In genomic region chr2:96617012-96617411, GRCh38 we compare ENCODE assay signal across 12 cellular contexts. TPM values are rescaled to one million over a fixed set of nuclear protein-coding genes. Genes with fewer than 3 reads are reported as not detected.
DNase-seq lines count a peak whose midpoint lies in the region; ATAC-seq and TF ChIP-seq lines count a peak whose summit lies in the region.
"Had no signal": no experiment of that assay in that cellular context is flagged by ENCODE, and none has a peak within 500 bp of the region (broad histone marks: within the 10 kb centered on the region; RNA-seq: fewer than 3 reads in every experiment).

No MANE protein-coding gene starts in this region.

- no peak for TF ChIP-seq POLR2A in spleen (IDR thresholded peaks at IDR 0.05)

- intact Hi-C loops in CD8-positive, alpha-beta T cell (cut with DNase I, micrococcal nuclease) = no loop called here
- intact Hi-C loops in dorsolateral prefrontal cortex (cut with DNase I) = no loop called here
- intact Hi-C loops in spleen (cut with DNase I; ENCODE audit: low total_unique reads) = no loop called here

- no peak for DNase-seq in CD8-positive, alpha-beta T cell
- no peak for DNase-seq in RWPE2 (ENCODE audit: low spot score)
- no peak for DNase-seq in dorsolateral prefrontal cortex
- DNase-seq in spleen = no peak
- no peak for DNase-seq in AG08396 (ENCODE audit: low spot score)
- DNase-seq: NCI-H2081 treated with DMSO at 0.1 percent for 48 hours; stimulated activated CD8-positive, alpha-beta memory T cell treated with anti-CD3 and anti-CD28 coated beads, Interleukin-4, amount 100 ng/mL, for 48 hours had no signal

- no peaks in the 10 kb centered on the region for H3K9me3 Mint-ChIP-seq in CD8-positive, alpha-beta T cell
- H3K9me3 Mint-ChIP-seq: brain had no signal

- peaks cover 13% of the 10 kb centered on the region for H3K4me1 Mint-ChIP-seq in CD8-positive, alpha-beta T cell (ENCODE audit: low read depth)
- H3K4me1 Mint-ChIP-seq: brain had no signal

- H3K36me3 ChIP-seq in CD8-positive, alpha-beta T cell (ENCODE audit: insufficient read depth, low read length) = peaks cover 26% of the 10 kb centered on the region
- H3K36me3 ChIP-seq in RWPE2 (ENCODE audit: low read depth) (peaks cover 73% of the 10 kb centered on the region), spleen (peaks cover 9 to 92% (median 48%) of the 10 kb centered on the region in 6 donors)

- H3K4me3 ChIP-seq in CD8-positive, alpha-beta T cell (ENCODE audit: low read depth, low read length) = no peak overlapping the region
- H3K4me3 ChIP-seq in RWPE2 (ENCODE audit: severe bottlenecking) = no peak overlapping the region
- no peak overlapping the region for H3K4me3 ChIP-seq in dorsolateral prefrontal cortex
- no peak overlapping the region for H3K4me3 ChIP-seq in spleen

- no peaks in the 10 kb centered on the region for H3K27me3 ChIP-seq in CD8-positive, alpha-beta T cell (ENCODE audit: insufficient read depth, low read length)
- H3K27me3 ChIP-seq in RWPE2 (ENCODE audit: insufficient read depth, poor library complexity, severe bottlenecking) (no peaks in the 10 kb centered on the region), dorsolateral prefrontal cortex (no peaks in the 10 kb centered on the region), spleen (replicated peaks in 1 of 7) (no peaks in the 10 kb centered on the region)

- peak overlapping the region; percentile 13 for H3K27ac Mint-ChIP-seq in CD8-positive, alpha-beta T cell

- WGBS in spleen, 5 donors = 74 to 87% (median 82%) methylated on average over 4 of the region's 4 CpGs

- H3K4me1 ChIP-seq in CD8-positive, alpha-beta T cell (ENCODE audit: insufficient read depth, low read length) = peaks cover 7% of the 10 kb centered on the region
- peaks cover 11% of the 10 kb centered on the region for H3K4me1 ChIP-seq in RWPE2 (ENCODE audit: insufficient read depth, poor library complexity, severe bottlenecking)
- peaks cover 0 to 39% (median 22%) of the 10 kb centered on the region in 6 donors for H3K4me1 ChIP-seq in spleen

- H3K36me3 Mint-ChIP-seq in CD8-positive, alpha-beta T cell = peaks cover 60% of the 10 kb centered on the region

- H3K27me3 Mint-ChIP-seq in CD8-positive, alpha-beta T cell (ENCODE audit: low read depth) = no peaks in the 10 kb centered on the region
- H3K27me3 Mint-ChIP-seq: brain had no signal

- POLR2A ChIA-PET in CD8-positive, alpha-beta T cell (lab: Charles Lee) = no interaction called here

- H3K9me3 ChIP-seq in CD8-positive, alpha-beta T cell (ENCODE audit: low read length) = no peaks in the 10 kb centered on the region
- H3K9me3 ChIP-seq in RWPE2 (ENCODE audit: severe bottlenecking) (no peaks in the 10 kb centered on the region), spleen (no peaks in the 10 kb centered on the region)

- H3K4me3 Mint-ChIP-seq in CD8-positive, alpha-beta T cell = no peak overlapping the region
- H3K4me3 Mint-ChIP-seq: brain had no signal

- H3K27ac ChIP-seq in CD8-positive, alpha-beta T cell (ENCODE audit: low read depth, low read length) = peak overlapping the region; percentile 10
- H3K27ac ChIP-seq in RWPE2 (ENCODE audit: poor library complexity, severe bottlenecking) = peak overlapping the region; percentile 50
- H3K27ac ChIP-seq in dorsolateral prefrontal cortex = peak overlapping the region in 34 of 59 donors; percentile 2 to 73 (median 38)
- H3K27ac ChIP-seq in spleen = peak overlapping the region in 6 of 8 donors; percentile 24 to 84 (median 62)

- CTCF ChIA-PET in CD8-positive, alpha-beta T cell (lab: Charles Lee) = no interaction called here

- no peak for ATAC-seq in CD8-positive, alpha-beta T cell
- no peak for ATAC-seq in RWPE2 (ENCODE audit: low read depth)
- ATAC-seq in HG02885 (IDR thresholded peaks at IDR 0.05; ENCODE audit: poor library complexity, unreplicated experiment) = no peak
- no peak for ATAC-seq in GM21390 (IDR thresholded peaks at IDR 0.05; ENCODE audit: unreplicated experiment)

- no peak for TF ChIP-seq CTCF in CD8-positive, alpha-beta T cell (IDR thresholded peaks at IDR 0.05)
- no peak for TF ChIP-seq CTCF in RWPE2 (IDR thresholded peaks at IDR 0.05; ENCODE audit: poor library complexity, severe bottlenecking)
- TF ChIP-seq CTCF in dorsolateral prefrontal cortex (IDR thresholded peaks at IDR 0.05 in 54 of 56, conservative IDR thresholded peaks at IDR 0.05 in 2 of 56; ENCODE audit: low read depth in 1 of 56, partially characterized antibody in 56 of 56) = no peak
- TF ChIP-seq CTCF in spleen (IDR thresholded peaks at IDR 0.05 in 8 of 11, conservative IDR thresholded peaks at IDR 0.05 in 3 of 11) = no peak

RNA-seq across cellular contexts. Expression of gene KANSL3, which starts 21.1 kb away (rescaled TPM):
- total RNA-seq in CD8-positive, alpha-beta T cell = 10 to 100 TPM; 58.8 to 60.4 TPM
- total RNA-seq in dorsolateral prefrontal cortex = 10 to 100 TPM; 39.7 to 81.1 (median 55.0) TPM
- total RNA-seq in spleen = 10 to 100 TPM; 45.2 to 59.6 (median 51.1) TPM
- 10 to 100 TPM; 10.3 to 16.9 (median 15.3) TPM for polyA plus RNA-seq in spleen

RNA-seq across cellular contexts. Expression of gene FER1L5, which starts 25.6 kb away (rescaled TPM):
- total RNA-seq in CD8-positive, alpha-beta T cell = not detected
- 1 to 10 TPM in 109 of 120 experiments, under 1 TPM in 11; 0.47 to 3.1 (median 1.6) TPM for total RNA-seq in dorsolateral prefrontal cortex
- total RNA-seq in spleen = under 1 TPM in 5 of 7 donors, not detected in 2; 0.09 to 0.23 (median 0.13) TPM
- polyA plus RNA-seq in spleen = under 1 TPM in 2 of 3 donors, not detected in 1; 0.02 to 0.06 TPM
- total RNA-seq: H4, Right ventricle myocardium superior had no signal

Comparison
In these comparisons a context has a peak if more than half of its experiments do, and no peak if none do; other contexts are left out.
1. H3K27ac ChIP-seq: peak in every context shown above with its lines; median percentile 62 in spleen; 50 in RWPE2; 38 in dorsolateral prefrontal cortex; 10 in CD8-positive, alpha-beta T cell.